In genomic region chr5:146751781-146752401, GRCh38 we compare ENCODE assay signal across 8 cellular contexts.
A peak's percentile ranks its signal among the peaks of the same experiment; 100 is the strongest.
DNase-seq lines count a peak whose midpoint lies in the region; ATAC-seq and TF ChIP-seq lines count a peak whose summit lies in the region.

No MANE protein-coding gene starts in this region.

- no peak overlapping the region for H3K4me2 ChIP-seq in mesendoderm (ENCODE audit: low read length)

- H2AK5ac ChIP-seq in mesendoderm (ENCODE audit: low read length) = no peak overlapping the region

- peaks cover 24% of the 10 kb centered on the region for H3K36me3 Mint-ChIP-seq in activated CD8-positive, alpha-beta T cell treated with anti-CD3 and anti-CD28 coated beads, Interleukin-2, amount 10 ng/mL, durations not matched to agents 7 days and 5 days (ENCODE audit: low read depth)

- H3K9me3 ChIP-seq in BE2C = no peaks in the 10 kb centered on the region

- H4K8ac ChIP-seq in mesendoderm (ENCODE audit: low read depth, low read length) = no peak overlapping the region

- H3K36me3 ChIP-seq in mesendoderm (ENCODE audit: control insufficient read depth, insufficient read depth, low read length) = no peaks in the 10 kb centered on the region
- no peaks in the 10 kb centered on the region for H3K36me3 ChIP-seq in BE2C

- no CpG with 5 or more reads among the region's 3 CpGs for WGBS in mesendoderm (ENCODE audit: extremely low coverage, insufficient coverage, low lambda C conversion rate)

- no peak overlapping the region for H2BK15ac ChIP-seq in mesendoderm (replicated peaks; ENCODE audit: low read depth)

- CTCF ChIA-PET in activated CD8-positive, alpha-beta T cell treated with anti-CD3 and anti-CD28 coated beads, Interleukin-2, amount 10 ng/mL, durations not matched to agents 7 days and 5 days (lab: Charles Lee) = no interaction called here

- H3K27ac ChIP-seq in mesendoderm (ENCODE audit: low read depth, low read length) = no peak overlapping the region

- H3K56ac ChIP-seq in mesendoderm (ENCODE audit: low read length) = no peak overlapping the region

- peak; percentile 88 for ATAC-seq in HG03066 (IDR thresholded peaks at IDR 0.05; ENCODE audit: low read depth, unreplicated experiment)
- ATAC-seq in activated CD8-positive, alpha-beta T cell treated with anti-CD3 and anti-CD28 coated beads, Interleukin-2, amount 10 ng/mL, durations not matched to agents 7 days and 5 days = peak; percentile 99

- TF ChIP-seq CTCF in BE2C (IDR thresholded peaks at IDR 0.05; ENCODE audit: low read depth, low read length) = no peak

- no peak overlapping the region for H2BK120ac ChIP-seq in mesendoderm (ENCODE audit: low read depth, low read length)

- no peak overlapping the region for H4K5ac ChIP-seq in mesendoderm (ENCODE audit: low read length)

- H3K9ac ChIP-seq in mesendoderm (ENCODE audit: low read length) = no peak overlapping the region

- DNase-seq in GM19238 (ENCODE audit: insufficient read length, low spot score) = peak; percentile 10
- peak; percentile 90 for DNase-seq in activated CD8-positive, alpha-beta T cell treated with anti-CD3 and anti-CD28 coated beads, Interleukin-2, amount 10 ng/mL, durations not matched to agents 7 days and 5 days
- peak; percentile 5 to 30 for DNase-seq in stimulated activated CD4-positive, alpha-beta T cell treated with anti-CD3 and anti-CD28 coated beads, Interleukin-15, amount 100 ng/mL, for 48 hours (ENCODE audit: low read depth in 2 of 2)
- DNase-seq in NCI-H2081 (lab: John Stamatoyannopoulos, UW) = no peak
- no peak for DNase-seq in mesendoderm
- no peak for DNase-seq in midbrain (lab: John Stamatoyannopoulos, UW)
- no peak for DNase-seq in BE2C

- H3K9me3 Mint-ChIP-seq in activated CD8-positive, alpha-beta T cell treated with anti-CD3 and anti-CD28 coated beads, Interleukin-2, amount 10 ng/mL, durations not matched to agents 7 days and 5 days (ENCODE audit: insufficient read depth) = peaks cover 23% of the 10 kb centered on the region

- peak overlapping the region; percentile 57 for H3K4me3 Mint-ChIP-seq in activated CD8-positive, alpha-beta T cell treated with anti-CD3 and anti-CD28 coated beads, Interleukin-2, amount 10 ng/mL, durations not matched to agents 7 days and 5 days

- no peak overlapping the region for H3K23ac ChIP-seq in mesendoderm (ENCODE audit: low read length)

- H3K18ac ChIP-seq in mesendoderm (ENCODE audit: low read length) = no peak overlapping the region

- H3K27me3 Mint-ChIP-seq in activated CD8-positive, alpha-beta T cell treated with anti-CD3 and anti-CD28 coated beads, Interleukin-2, amount 10 ng/mL, durations not matched to agents 7 days and 5 days (ENCODE audit: low read depth) = peaks cover 3% of the 10 kb centered on the region

- no peaks in the 10 kb centered on the region for H3K79me1 ChIP-seq in mesendoderm (ENCODE audit: low read length)

- H3K4me3 ChIP-seq in mesendoderm (ENCODE audit: low read length) = no peak overlapping the region
- no peak overlapping the region for H3K4me3 ChIP-seq in BE2C (ENCODE audit: low read depth, low read length)

- H3K4me1 Mint-ChIP-seq in activated CD8-positive, alpha-beta T cell treated with anti-CD3 and anti-CD28 coated beads, Interleukin-2, amount 10 ng/mL, durations not matched to agents 7 days and 5 days (ENCODE audit: low read depth) = peaks cover 40% of the 10 kb centered on the region

- H2BK5ac ChIP-seq in mesendoderm (ENCODE audit: low read length) = no peak overlapping the region

- H3K4ac ChIP-seq in mesendoderm (ENCODE audit: low read depth, low read length) = no peak overlapping the region

- POLR2A ChIA-PET in activated CD8-positive, alpha-beta T cell treated with anti-CD3 and anti-CD28 coated beads, Interleukin-2, amount 10 ng/mL, durations not matched to agents 7 days and 5 days (lab: Charles Lee) = interaction anchor here (2.1 kb wide), 1 partner anchor 42 kb away, joined by 6 read pairs; no protein-coding TSS in a partner anchor

- H3K27ac Mint-ChIP-seq in activated CD8-positive, alpha-beta T cell treated with anti-CD3 and anti-CD28 coated beads, Interleukin-2, amount 10 ng/mL, durations not matched to agents 7 days and 5 days = peak overlapping the region; percentile 97

- H3K4me1 ChIP-seq in mesendoderm (ENCODE audit: control insufficient read depth, low read depth, low read length) (no peaks in the 10 kb centered on the region), BE2C (no peaks in the 10 kb centered on the region)

- no peaks in the 10 kb centered on the region for H3K79me2 ChIP-seq in mesendoderm (ENCODE audit: control insufficient read depth, insufficient read depth, low read length)

- H3K27me3 ChIP-seq in mesendoderm (ENCODE audit: insufficient read depth, low read length, poor library complexity) = no peaks in the 10 kb centered on the region
- H3K27me3 ChIP-seq in BE2C = no peaks in the 10 kb centered on the region

Comparison
In these comparisons a context has a peak if more than half of its experiments do, and no peak if none do; other contexts are left out.
1. DNase-seq: peak in GM19238 (single experiment), activated CD8-positive, alpha-beta T cell treated with anti-CD3 and anti-CD28 coated beads, Interleukin-2, amount 10 ng/mL, durations not matched to agents 7 days and 5 days (single experiment) and stimulated activated CD4-positive, alpha-beta T cell treated with anti-CD3 and anti-CD28 coated beads, Interleukin-15, amount 100 ng/mL, for 48 hours (2 of 2); none in NCI-H2081 (0 of 2), mesendoderm (single experiment), midbrain (single experiment) and BE2C (single experiment).